18 cellular contexts compared by ENCODE assay signal in genomic region chr2:101790416-101790815, GRCh38.
DNase-seq lines count a peak whose midpoint lies in the region; ATAC-seq, FAIRE-seq and TF ChIP-seq lines count a peak whose summit lies in the region.
"Had no signal": no experiment of that assay in that cellular context is flagged by ENCODE, and none has a peak within 500 bp of the region (broad histone marks: within the 10 kb centered on the region; RNA-seq: fewer than 3 reads in every experiment).

No MANE protein-coding gene starts in this region.

- H3K79me1 ChIP-seq in mesenchymal stem cell (replicated peaks; ENCODE audit: low read length, poor library complexity, severe bottlenecking), result peaks cover 13% of the 10 kb centered on the region

- H3K9ac ChIP-seq in mesenchymal stem cell (ENCODE audit: low read length), result peak overlapping the region; percentile 74
- H3K9ac ChIP-seq: parathyroid adenoma had no signal

- peak overlapping the region; percentile 47 for H3K27ac Mint-ChIP-seq in activated naive CD8-positive, alpha-beta T cell treated with anti-CD3 and anti-CD28 coated beads, Interleukin-2, amount 50 U/mL, for 24 hours
- no peak overlapping the region for H3K27ac Mint-ChIP-seq in activated naive CD8-positive, alpha-beta T cell treated with anti-CD3 and anti-CD28 coated beads for 36 hours
- H3K27ac Mint-ChIP-seq: GM23338; T-helper 1 cell treated with Interleukin-12 subunit alpha and Interleukin-12 subunit beta and Interleukin-4 antibody, amounts not matched to agents 30 μg/mL and 1 μg/mL, for 36 hours had no signal

- H3K4me2 ChIP-seq in mesenchymal stem cell (ENCODE audit: low read length, poor library complexity, severe bottlenecking), result no peak overlapping the region
- H3K4me2 ChIP-seq: GM23338 had no signal

- TF ChIP-seq CTCF in bronchial epithelial cell (IDR thresholded peaks at IDR 0.05; ENCODE audit: insufficient read depth, low read length, severe bottlenecking) (no peak), tibial nerve (IDR thresholded peaks at IDR 0.05) (no peak)

- no peak for TF ChIP-seq POLR2A in tibial nerve (IDR thresholded peaks at IDR 0.05)

- H3K14ac ChIP-seq in mesenchymal stem cell (ENCODE audit: low read length in 2 of 2), result no peak overlapping the region

- no peak overlapping the region for H3K23ac ChIP-seq in mesenchymal stem cell (ENCODE audit: low read length in 2 of 2)

- no peak overlapping the region for H4K91ac ChIP-seq in mesenchymal stem cell (ENCODE audit: low read length)

- H3K36me3 ChIP-seq in bronchial epithelial cell (ENCODE audit: control insufficient read depth, insufficient read depth, low read length), result peaks cover 1% of the 10 kb centered on the region
- peaks cover 0 to 29% of the 10 kb centered on the region in 2 experiments for H3K36me3 ChIP-seq in mesenchymal stem cell (ENCODE audit: control insufficient read depth in 1 of 2, insufficient read depth in 2 of 2, low read depth in 1 of 2, low read length in 2 of 2)
- H3K36me3 ChIP-seq in tibial nerve, result no peaks in the 10 kb centered on the region
- H3K36me3 ChIP-seq: colonic mucosa had no signal

- H3K27ac ChIP-seq in mesenchymal stem cell (ENCODE audit: low read length, poor library complexity, severe bottlenecking) (no peak overlapping the region), tibial nerve (peak overlapping the region in 3 of 4 donors; percentile 15 to 68 (median 32))
- H3K27ac ChIP-seq: colonic mucosa, parathyroid adenoma had no signal

- no peak overlapping the region for H2AFZ ChIP-seq in mesenchymal stem cell (ENCODE audit: low read depth, low read length)
- H2AFZ ChIP-seq: GM23338, parathyroid adenoma had no signal

- no peak overlapping the region for H2BK120ac ChIP-seq in mesenchymal stem cell (ENCODE audit: low read depth, low read length)

- no peak for DNase-seq in activated naive CD8-positive, alpha-beta T cell treated with anti-CD3 and anti-CD28 coated beads, Interleukin-2, amount 50 U/mL, for 24 hours
- DNase-seq in activated naive CD8-positive, alpha-beta T cell treated with anti-CD3 and anti-CD28 coated beads for 36 hours, result no peak
- peak; percentile 29 for DNase-seq in bronchial epithelial cell (ENCODE audit: low read depth)
- no peak for DNase-seq in mesenchymal stem cell
- no peak for DNase-seq in tibial nerve (ENCODE audit: low spot score in 2 of 2)
- DNase-seq in ecto neural progenitor cell (ENCODE audit: low spot score), result no peak
- DNase-seq in G401 (ENCODE audit: low spot score), result no peak
- DNase-seq: ACHN, colonic mucosa, GF-D8, mucosa of descending colon, NCI-H774, upper lobe of left lung had no signal

- no peaks in the 10 kb centered on the region for H3K4me1 ChIP-seq in mesenchymal stem cell (ENCODE audit: control insufficient read depth, insufficient read depth, low read depth, low read length)
- peaks cover 0 to 73% (median 7%) of the 10 kb centered on the region in 4 donors for H3K4me1 ChIP-seq in tibial nerve
- H3K4me1 ChIP-seq: colonic mucosa, parathyroid adenoma had no signal

- H3K27me3 ChIP-seq in bronchial epithelial cell (ENCODE audit: control insufficient read depth, insufficient read depth, low read length) (no peaks in the 10 kb centered on the region), mesenchymal stem cell (ENCODE audit: control insufficient read depth in 1 of 2, insufficient read depth in 1 of 2, low read length in 2 of 2) (no peaks in the 10 kb centered on the region), tibial nerve (no peaks in the 10 kb centered on the region)
- H3K27me3 ChIP-seq: colonic mucosa, upper lobe of left lung had no signal

- no peak overlapping the region for H2BK5ac ChIP-seq in mesenchymal stem cell (ENCODE audit: low read depth, low read length, poor library complexity, severe bottlenecking)

- H2BK15ac ChIP-seq in mesenchymal stem cell (ENCODE audit: low read depth, poor library complexity, severe bottlenecking), result no peak overlapping the region

- H4K8ac ChIP-seq in mesenchymal stem cell (ENCODE audit: low read length), result no peak overlapping the region

- H2AK5ac ChIP-seq in mesenchymal stem cell (ENCODE audit: low read length, severe bottlenecking), result no peak overlapping the region

- H3K4me1 Mint-ChIP-seq in activated naive CD8-positive, alpha-beta T cell treated with anti-CD3 and anti-CD28 coated beads, Interleukin-2, amount 50 U/mL, for 24 hours, result peaks cover 67% of the 10 kb centered on the region
- peaks cover 62% of the 10 kb centered on the region for H3K4me1 Mint-ChIP-seq in activated naive CD8-positive, alpha-beta T cell treated with anti-CD3 and anti-CD28 coated beads for 36 hours

- in situ Hi-C loops in G401 (cut with HindIII; ENCODE audit: low sequenced_read_pairs), result no loop called here

- H3K4me3 Mint-ChIP-seq in activated naive CD8-positive, alpha-beta T cell treated with anti-CD3 and anti-CD28 coated beads, Interleukin-2, amount 50 U/mL, for 24 hours, result no peak overlapping the region
- no peak overlapping the region for H3K4me3 Mint-ChIP-seq in activated naive CD8-positive, alpha-beta T cell treated with anti-CD3 and anti-CD28 coated beads for 36 hours
- H3K4me3 Mint-ChIP-seq: GM23338; T-helper 1 cell treated with Interleukin-12 subunit alpha and Interleukin-12 subunit beta and Interleukin-4 antibody, amounts not matched to agents 30 μg/mL and 1 μg/mL, for 36 hours had no signal

- TF ChIP-seq EP300 in tibial nerve (IDR thresholded peaks at IDR 0.05), result no peak

- no peak overlapping the region for H2BK12ac ChIP-seq in mesenchymal stem cell (ENCODE audit: low read length in 2 of 2)

- no peak overlapping the region for H3K18ac ChIP-seq in mesenchymal stem cell (ENCODE audit: low read depth in 1 of 2, low read length in 2 of 2)

- no peaks in the 10 kb centered on the region for H3K9me3 ChIP-seq in mesenchymal stem cell (ENCODE audit: control insufficient read depth, low read length)
- H3K9me3 ChIP-seq in tibial nerve, result no peaks in the 10 kb centered on the region
- H3K9me3 ChIP-seq: colonic mucosa, mucosa of descending colon, upper lobe of left lung had no signal

- 94% methylated on average over 4 of the region's 5 CpGs for WGBS in mesenchymal stem cell
- WGBS in tibial nerve, 2 donors, result 72 to 76% methylated on average over 5 of the region's 5 CpGs

- H3K36me3 Mint-ChIP-seq in activated naive CD8-positive, alpha-beta T cell treated with anti-CD3 and anti-CD28 coated beads, Interleukin-2, amount 50 U/mL, for 24 hours (ENCODE audit: low read depth), result peaks cover 21% of the 10 kb centered on the region
- peaks cover 19% of the 10 kb centered on the region for H3K36me3 Mint-ChIP-seq in activated naive CD8-positive, alpha-beta T cell treated with anti-CD3 and anti-CD28 coated beads for 36 hours

- ATAC-seq in activated naive CD8-positive, alpha-beta T cell treated with anti-CD3 and anti-CD28 coated beads, Interleukin-2, amount 50 U/mL, for 24 hours, result no peak
- no peak for ATAC-seq in GM21423 (IDR thresholded peaks at IDR 0.05; ENCODE audit: unreplicated experiment)
- ATAC-seq: activated naive CD4-positive, alpha-beta T cell treated with anti-CD3 and anti-CD28 coated beads, Interleukin-2, amount 50 U/mL, for 72 hours; GM23338; mucosa of descending colon had no signal

- H3K4ac ChIP-seq in mesenchymal stem cell (ENCODE audit: low read depth in 1 of 2, low read length in 2 of 2), result no peak overlapping the region

- H3K4me3 ChIP-seq in bronchial epithelial cell (ENCODE audit: low read depth, low read length) (no peak overlapping the region), mesenchymal stem cell (ENCODE audit: insufficient read depth in 1 of 2, low read depth in 1 of 2, low read length in 2 of 2) (no peak overlapping the region), tibial nerve (no peak overlapping the region)
- H3K4me3 ChIP-seq: colonic mucosa, GM23338, mucosa of descending colon, upper lobe of left lung had no signal

- H3K27me3 Mint-ChIP-seq in activated naive CD8-positive, alpha-beta T cell treated with anti-CD3 and anti-CD28 coated beads, Interleukin-2, amount 50 U/mL, for 24 hours, result no peaks in the 10 kb centered on the region
- no peaks in the 10 kb centered on the region for H3K27me3 Mint-ChIP-seq in activated naive CD8-positive, alpha-beta T cell treated with anti-CD3 and anti-CD28 coated beads for 36 hours

- FAIRE-seq in bronchial epithelial cell (lab: Jason Lieb, UNC), result no peak

- H3K9me3 Mint-ChIP-seq in activated naive CD8-positive, alpha-beta T cell treated with anti-CD3 and anti-CD28 coated beads, Interleukin-2, amount 50 U/mL, for 24 hours, result peaks cover 7% of the 10 kb centered on the region
- no peaks in the 10 kb centered on the region for H3K9me3 Mint-ChIP-seq in activated naive CD8-positive, alpha-beta T cell treated with anti-CD3 and anti-CD28 coated beads for 36 hours
- H3K9me3 Mint-ChIP-seq: GM23338; T-helper 1 cell treated with Interleukin-12 subunit alpha and Interleukin-12 subunit beta and Interleukin-4 antibody, amounts not matched to agents 30 μg/mL and 1 μg/mL, for 36 hours had no signal
